In the genomic region with DNA sequence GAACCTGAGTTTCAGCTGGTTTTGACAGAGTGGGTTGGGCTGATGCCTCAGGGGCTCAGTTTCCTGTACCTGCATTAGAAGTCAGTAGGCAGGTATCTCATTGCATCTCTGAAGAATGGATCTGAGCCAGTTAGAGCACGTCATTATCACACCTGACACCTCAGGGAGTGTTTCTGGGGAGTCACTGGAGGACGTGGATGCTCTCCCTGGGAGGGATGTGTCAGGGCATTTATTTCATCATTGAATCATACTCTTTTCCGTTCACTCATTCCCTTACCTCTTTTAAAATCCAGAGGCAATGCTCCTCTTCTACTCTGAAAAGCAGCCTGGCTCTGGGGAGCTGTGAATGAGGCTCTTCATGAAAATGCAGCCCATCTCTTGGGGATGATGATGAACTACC, we compare ENCODE assay signal across 21 cellular contexts. TPM values are rescaled to one million over a fixed set of nuclear protein-coding genes. Genes with fewer than 3 reads are reported as not detected.
DNase-seq lines count a peak whose midpoint lies in the region; ATAC-seq and TF ChIP-seq lines count a peak whose summit lies in the region.
"Had no signal": no experiment of that assay in that cellular context is flagged by ENCODE, and none has a peak within 500 bp of the region (broad histone marks: within the 10 kb centered on the region; RNA-seq: fewer than 3 reads in every experiment).

No MANE protein-coding gene starts in this region.

- H3K36me3 ChIP-seq in IMR-90 (ENCODE audit: control insufficient read depth, insufficient read depth, low read length) (peaks cover 11% of the 10 kb centered on the region), subcutaneous abdominal adipose tissue (ENCODE audit: control insufficient read depth in 5 of 5, insufficient read depth in 5 of 5, low read length in 5 of 5) (peaks cover 0 to 3% (median 0%) of the 10 kb centered on the region in 5 donors), tibial nerve (peaks cover 0 to 6% (median 0%) of the 10 kb centered on the region in 3 donors)
- H3K36me3 ChIP-seq: BLaER1, suprapubic skin, WERI-Rb-1 had no signal

- in situ Hi-C loops in IMR-90 (cut with MboI; ENCODE audit: low sequenced_read_pairs) = no loop called here

- peaks cover 49% of the 10 kb centered on the region for H3K4me1 Mint-ChIP-seq in brain
- no peaks in the 10 kb centered on the region for H3K4me1 Mint-ChIP-seq in activated T-helper 17 cell treated with anti-CD3 and anti-CD28 coated beads, Interleukin-2, amount 50 U/mL, for 72 hours

- H3K4me1 ChIP-seq in IMR-90 (ENCODE audit: control insufficient read depth, insufficient read depth, low read length) (peaks cover 38% of the 10 kb centered on the region), subcutaneous abdominal adipose tissue (ENCODE audit: control insufficient read depth in 5 of 5, insufficient read depth in 5 of 5, low read length in 5 of 5) (peaks cover 4 to 47% (median 40%) of the 10 kb centered on the region in 5 donors), tibial nerve (peaks cover 0 to 71% (median 18%) of the 10 kb centered on the region in 4 donors)
- H3K4me1 ChIP-seq: BLaER1 had no signal

- H3K27me3 ChIP-seq in IMR-90 (ENCODE audit: control insufficient read depth, insufficient read depth, low read length) (no peaks in the 10 kb centered on the region), subcutaneous abdominal adipose tissue (ENCODE audit: control insufficient read depth in 5 of 5, insufficient read depth in 4 of 5, low read length in 5 of 5) (no peaks in the 10 kb centered on the region), tibial nerve (no peaks in the 10 kb centered on the region)
- H3K27me3 ChIP-seq: BLaER1, suprapubic skin had no signal

- no peak overlapping the region for H3K4me3 Mint-ChIP-seq in brain
- H3K4me3 Mint-ChIP-seq in activated T-helper 17 cell treated with anti-CD3 and anti-CD28 coated beads, Interleukin-2, amount 50 U/mL, for 72 hours = no peak overlapping the region
- H3K4me3 Mint-ChIP-seq: activated CD8-positive, alpha-beta T cell treated with anti-CD3 and anti-CD28 coated beads for 36 hours; activated naive CD8-positive, alpha-beta T cell treated with anti-CD3 and anti-CD28 coated beads for 36 hours had no signal

- TF ChIP-seq POLR2A in IMR-90 (IDR thresholded peaks at IDR 0.05; ENCODE audit: low read depth, low read length) = no peak
- no peak for TF ChIP-seq POLR2A in tibial nerve (IDR thresholded peaks at IDR 0.05)

- no peak for ATAC-seq in IMR-90 (ENCODE audit: low read depth)
- ATAC-seq in activated T-helper 17 cell treated with anti-CD3 and anti-CD28 coated beads, Interleukin-2, amount 50 U/mL, for 72 hours (replicated peaks) = no peak
- ATAC-seq: activated CD8-positive, alpha-beta T cell treated with anti-CD3 and anti-CD28 coated beads for 36 hours; mucosa of descending colon had no signal

- peak overlapping the region; percentile 58 to 79 (median 60) for H3K27ac Mint-ChIP-seq in brain
- H3K27ac Mint-ChIP-seq in activated T-helper 17 cell treated with anti-CD3 and anti-CD28 coated beads, Interleukin-2, amount 50 U/mL, for 72 hours = no peak overlapping the region
- H3K27ac Mint-ChIP-seq: activated CD8-positive, alpha-beta T cell treated with anti-CD3 and anti-CD28 coated beads for 36 hours; activated naive CD8-positive, alpha-beta T cell treated with anti-CD3 and anti-CD28 coated beads for 36 hours had no signal

- H3K14ac ChIP-seq in IMR-90 (replicated peaks; ENCODE audit: low read depth, low read length) = no peak overlapping the region

- peaks cover 16% of the 10 kb centered on the region for H3K36me3 Mint-ChIP-seq in brain
- no peaks in the 10 kb centered on the region for H3K36me3 Mint-ChIP-seq in activated T-helper 17 cell treated with anti-CD3 and anti-CD28 coated beads, Interleukin-2, amount 50 U/mL, for 72 hours (ENCODE audit: low read depth)
- H3K36me3 Mint-ChIP-seq: activated naive CD8-positive, alpha-beta T cell treated with anti-CD3 and anti-CD28 coated beads for 36 hours had no signal

- H3K9ac ChIP-seq in IMR-90 (ENCODE audit: low read depth, low read length) (no peak overlapping the region), subcutaneous abdominal adipose tissue (ENCODE audit: low read length in 5 of 5) (no peak overlapping the region)
- H3K9ac ChIP-seq: BLaER1 had no signal

- TF ChIP-seq EP300 in tibial nerve (IDR thresholded peaks at IDR 0.05) = no peak

- no peak for TF ChIP-seq RAD21 in IMR-90 (IDR thresholded peaks at IDR 0.05; ENCODE audit: low read length)

- no peak overlapping the region for H3K4me2 ChIP-seq in IMR-90 (ENCODE audit: low read depth, low read length)
- H3K4me2 ChIP-seq: BLaER1 had no signal

- peaks cover 34 to 90% of the 10 kb centered on the region in 2 experiments for H3K79me1 ChIP-seq in IMR-90 (ENCODE audit: low read depth in 1 of 2, low read length in 2 of 2)

- H2AK9ac ChIP-seq in IMR-90 (replicated peaks; ENCODE audit: low read depth, low read length, poor library complexity) = no peak overlapping the region

- intact Hi-C loops in IMR-90 (cut with micrococcal nuclease) = no loop called here

- no peak overlapping the region for H3K18ac ChIP-seq in IMR-90 (ENCODE audit: low read depth, low read length)

- H4K20me1 ChIP-seq in IMR-90 (ENCODE audit: insufficient read depth, low read length) = peaks cover 78% of the 10 kb centered on the region
- H4K20me1 ChIP-seq: BLaER1 had no signal

- no peak overlapping the region for H2BK20ac ChIP-seq in IMR-90 (ENCODE audit: low read depth, low read length)

- no peak overlapping the region for H2BK5ac ChIP-seq in IMR-90 (ENCODE audit: low read depth, low read length, poor library complexity, severe bottlenecking)

- CTCF ChIA-PET in IMR-90 (lab: Yijun Ruan, JAX) = no interaction called here

- no peaks in the 10 kb centered on the region for H3K27me3 Mint-ChIP-seq in brain
- peaks cover 3% of the 10 kb centered on the region for H3K27me3 Mint-ChIP-seq in activated T-helper 17 cell treated with anti-CD3 and anti-CD28 coated beads, Interleukin-2, amount 50 U/mL, for 72 hours
- H3K27me3 Mint-ChIP-seq: activated naive CD8-positive, alpha-beta T cell treated with anti-CD3 and anti-CD28 coated beads for 36 hours had no signal

- BruUV-seq in IMR-90 (replicated peaks; lab: Mats Ljungman, UMichigan) = no TSS peak

- DNase-seq in IMR-90 = no peak
- DNase-seq in kidney tubule cell (ENCODE audit: low spot score) = peak; percentile 12
- DNase-seq in tibial nerve (ENCODE audit: low spot score in 2 of 2) = no peak
- DNase-seq in coronary artery (ENCODE audit: low spot score) = no peak
- no peak for DNase-seq in NCI-H2227 treated with DMSO at 0.1 percent for 48 hours (lab: John Stamatoyannopoulos, UW)
- DNase-seq: activated CD8-positive, alpha-beta T cell treated with anti-CD3 and anti-CD28 coated beads for 36 hours; activated naive CD8-positive, alpha-beta T cell treated with anti-CD3 and anti-CD28 coated beads for 36 hours; activated T-cell treated with anti-CD3 and anti-CD28 coated beads, Interleukin-2, amount 50 U/mL, for 48 hours; GOT3; KBM-7; left cardiac atrium; mucosa of descending colon; NCI-H1048; occipital lobe; stimulated activated CD4-positive, alpha-beta T cell treated with anti-CD3 and anti-CD28 coated beads, Interleukin-2, amount 100 ng/mL, for 48 hours; WERI-Rb-1 had no signal

- POLR2A ChIA-PET in IMR-90 (lab: Charles Lee; ENCODE audit: unreplicated experiment) = no interaction called here

- no peak overlapping the region for H4K5ac ChIP-seq in IMR-90 (ENCODE audit: low read depth, low read length)

- no peak for TF ChIP-seq CTCF in IMR-90 (conservative IDR thresholded peaks at IDR 0.05; ENCODE audit: low read depth, low read length)
- no peak for TF ChIP-seq CTCF in brain (conservative IDR thresholded peaks at IDR 0.05)
- TF ChIP-seq CTCF in tibial nerve (IDR thresholded peaks at IDR 0.05) = no peak
- TF ChIP-seq CTCF in coronary artery (IDR thresholded peaks at IDR 0.05) = no peak

- 0 out of 2 replicates have a peak overlapping the region, but pooled peaks have one; percentile 17 for H3K4ac ChIP-seq in IMR-90 (ENCODE audit: low read depth, low read length)

- H3K27ac ChIP-seq in IMR-90 (ENCODE audit: insufficient read depth, low read length) (no peak overlapping the region), subcutaneous abdominal adipose tissue (ENCODE audit: low read depth, low read length) (peak overlapping the region; percentile 26), tibial nerve (peak overlapping the region in 2 of 4 donors; percentile 59 to 70), coronary artery (peak overlapping the region in 1 of 2 donors; percentile 47)
- H3K27ac ChIP-seq: BLaER1, suprapubic skin, WERI-Rb-1 had no signal

- no peak overlapping the region for H2AK5ac ChIP-seq in IMR-90 (ENCODE audit: low read depth, low read length)

- H2BK15ac ChIP-seq in IMR-90 (ENCODE audit: low read depth, low read length) = no peak overlapping the region

- H3K9me3 Mint-ChIP-seq in brain = peaks cover 0 to 7% (median 3%) of the 10 kb centered on the region in 5 experiments
- no peaks in the 10 kb centered on the region for H3K9me3 Mint-ChIP-seq in activated T-helper 17 cell treated with anti-CD3 and anti-CD28 coated beads, Interleukin-2, amount 50 U/mL, for 72 hours
- H3K9me3 Mint-ChIP-seq: activated naive CD8-positive, alpha-beta T cell treated with anti-CD3 and anti-CD28 coated beads for 36 hours had no signal

- H4K8ac ChIP-seq in IMR-90 (ENCODE audit: low read depth in 2 of 2, low read length in 2 of 2) = no peak overlapping the region; a peak in 1 of 4 replicates

- H4K91ac ChIP-seq in IMR-90 (ENCODE audit: insufficient read depth, low read depth, low read length) = no peak overlapping the region

- dilution Hi-C loops in IMR-90 (cut with HindIII; ENCODE audit: low sequenced_read_pairs, unreplicated experiment) = no loop called here

- peaks cover 45% of the 10 kb centered on the region for H3K9me1 ChIP-seq in IMR-90 (ENCODE audit: insufficient read depth, low read length)

- H2AFZ ChIP-seq in IMR-90 (replicated peaks; ENCODE audit: low read length, poor library complexity) = no peak overlapping the region

- H3K4me3 ChIP-seq in IMR-90 (ENCODE audit: insufficient read depth, low read depth, low read length) (no peak overlapping the region), subcutaneous abdominal adipose tissue (ENCODE audit: low read depth in 1 of 5, low read length in 5 of 5) (no peak overlapping the region), tibial nerve (no peak overlapping the region), coronary artery (no peak overlapping the region)
- H3K4me3 ChIP-seq: BLaER1, mucosa of descending colon, suprapubic skin had no signal

- no peak overlapping the region for H2BK120ac ChIP-seq in IMR-90 (ENCODE audit: low read depth, low read length)

- H3K23ac ChIP-seq in IMR-90 (ENCODE audit: low read depth, low read length) = peak overlapping the region; percentile 7; the same call in 1 of the 2 replicates

- WGBS in IMR-90 (ENCODE audit: extremely low coverage in 2 of 2, insufficient read length in 1 of 2), 2 experiments = no CpG with 5 or more reads among the region's 3 CpGs
- WGBS in tibial nerve, 2 donors = 31 to 67% methylated on average over 2 to 3 of the region's 3 CpGs

- H3K9me3 ChIP-seq in IMR-90 (ENCODE audit: control insufficient read depth, insufficient read depth, low read length) (peaks cover 3% of the 10 kb centered on the region; the same call in 1 of the 2 replicates), subcutaneous abdominal adipose tissue (ENCODE audit: control insufficient read depth in 5 of 5, low read length in 5 of 5) (peaks cover 0 to 5% (median 4%) of the 10 kb centered on the region in 5 donors), tibial nerve (peaks cover 0 to 7% (median 0%) of the 10 kb centered on the region in 4 donors)
- H3K9me3 ChIP-seq: mucosa of descending colon, suprapubic skin had no signal

- no peak overlapping the region for H3K56ac ChIP-seq in IMR-90 (ENCODE audit: extremely low read depth, insufficient read depth, low read length)

RNA-seq across cellular contexts. Expression of a gene that starts 12.3 kb away (rescaled TPM):
- total RNA-seq in IMR-90 (2012; rRNA removed) = 65.2 and 65.8 TPM in 2 replicates
- 68.9 and 80.2 TPM in 2 replicates for polyA plus RNA-seq in IMR-90 (2012; rRNA removed)
- 30.2 and 37.0 TPM in 2 replicates for polyA plus RNA-seq in IMR-90 (2012; cell fraction: cytosol; rRNA removed)
- 13.5 and 44.5 TPM in 2 replicates for polyA plus RNA-seq in IMR-90 (2012; cell fraction: nucleus; rRNA removed; ENCODE audit: low replicate concordance)
- polyA plus RNA-seq in brain (ENCODE audit: insufficient read depth, low read depth, low replicate concordance) = 20.0 TPM
- total RNA-seq in tibial nerve = 10 to 100 TPM; 64.2 to 85.0 (median 70.5) TPM
- under 1 TPM in 1 of 2 donors, not detected in 1; 0.19 TPM for total RNA-seq in activated T-helper 17 cell treated with anti-CD3 and anti-CD28 coated beads, Interleukin-2, amount 50 U/mL, for 72 hours
- total RNA-seq: activated CD8-positive, alpha-beta T cell treated with anti-CD3 and anti-CD28 coated beads for 36 hours had no signal

Comparison
In these comparisons a context has a peak if more than half of its experiments do, and no peak if none do; other contexts are left out.
1. RNA of a gene that starts 12.3 kb away (total RNA-seq): 64.2 to 85.0 TPM in tibial nerve and 65.2 to 65.8 TPM in IMR-90; 0.19 TPM in activated T-helper 17 cell treated with anti-CD3 and anti-CD28 coated beads, Interleukin-2, amount 50 U/mL, for 72 hours; every median in the first group is over 10 times any median in the second.